Comparison of ENCODE assay signal across 10 cellular contexts in genomic region chr2:103172821-103173220, GRCh38.
"Had no signal": no experiment of that assay in that cellular context is flagged by ENCODE, and none has a peak within 500 bp of the region (broad histone marks: within the 10 kb centered on the region; RNA-seq: fewer than 3 reads in every experiment).

No MANE protein-coding gene starts in this region.

- H3K27ac ChIP-seq: GM23248, HL-60 had no signal

- FAIRE-seq: HepG2, K562 had no signal

- H3K9me3 ChIP-seq: HAP-1 had no signal

- H3K36me3 ChIP-seq: HAP-1 had no signal

- H2AFZ ChIP-seq: GM23248 had no signal

- H3K27ac Mint-ChIP-seq: HFFc6 had no signal

- DNase-seq: GM23248, GOT3, H7, HFFc6, KG1 had no signal

- H3K4me1 ChIP-seq: HAP-1 had no signal

- H3K4me3 ChIP-seq: GM23248, HAP-1, K562 had no signal

- H3K9ac ChIP-seq: GM23248 had no signal

- H3K4me3 Mint-ChIP-seq: HFFc6 had no signal

- ATAC-seq: HCT116, HepG2, K562 had no signal
